Comparison of ENCODE assay signal across 20 cellular contexts in the genomic region with DNA sequence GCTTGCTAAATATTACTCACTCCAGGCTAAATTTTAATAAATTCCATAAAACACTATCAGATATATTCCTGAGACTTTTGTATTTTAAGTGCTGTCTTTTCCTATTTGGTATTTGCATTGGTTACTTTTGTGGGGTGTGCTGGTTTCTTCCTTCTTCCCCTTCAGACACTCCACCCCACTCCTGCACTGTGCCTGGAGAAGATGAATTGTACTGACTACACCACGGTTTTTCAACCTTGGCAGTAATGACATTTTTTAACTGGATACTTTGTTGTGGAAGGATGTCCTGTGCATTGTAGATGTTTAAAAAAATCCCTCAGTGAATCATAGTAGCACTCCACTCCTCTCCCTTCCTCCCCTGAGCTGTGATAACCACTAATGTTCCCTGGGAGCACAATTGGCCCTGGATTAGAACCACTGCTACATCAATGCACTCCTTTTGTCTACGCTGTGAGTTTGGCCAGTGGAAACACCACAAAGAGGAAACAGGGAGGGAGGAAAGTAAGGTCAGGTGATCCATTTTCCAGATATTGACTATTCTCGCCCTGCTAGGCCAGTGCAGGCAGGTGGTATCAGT. TPM values are rescaled to one million over a fixed set of nuclear protein-coding genes. Genes with fewer than 3 reads are reported as not detected.
A peak's percentile ranks its signal among the peaks of the same experiment; 100 is the strongest.
DNase-seq lines count a peak whose midpoint lies in the region; ATAC-seq and TF ChIP-seq lines count a peak whose summit lies in the region.
"Had no signal": no experiment of that assay in that cellular context is flagged by ENCODE, and none has a peak within 500 bp of the region (broad histone marks: within the 10 kb centered on the region; RNA-seq: fewer than 3 reads in every experiment).

No MANE protein-coding gene starts in this region.

- DNase-seq in NCI-H526 (lab: John Stamatoyannopoulos, UW) (peak; percentile 66 to 73), NCI-H526 treated with DMSO at 0.1 percent for 48 hours (lab: John Stamatoyannopoulos, UW) (no peak), astrocyte of the cerebellum (ENCODE audit: low read depth) (peak; percentile 37), glomerular endothelial cell (ENCODE audit: extremely low read depth, low read depth, low spot score) (peak; percentile 58), posterior cingulate gyrus (no peak), NCI-H748 treated with DMSO at 0.1 percent for 48 hours (lab: John Stamatoyannopoulos, UW) (no peak)
- no peak for DNase-seq in activated CD4-positive, CD25-positive, alpha-beta regulatory T cell (lab: John Stamatoyannopoulos, UW)
- DNase-seq: 8988T; activated B cell treated with CpG ODN at 0.5 μM for 24 hours; activated effector memory CD4-positive, alpha-beta T cell treated with Interleukin-2 at 50 U/mL for 16 hours; DMS79; kidney glomerular epithelial cell; NCI-H2029 treated with DMSO at 0.1 percent for 48 hours; NCI-H774; occipital lobe; SW 1271; tibial artery had no signal

- no peak for ATAC-seq in activated CD4-positive, CD25-positive, alpha-beta regulatory T cell treated with anti-CD3 and anti-CD28 coated beads, Interleukin-2, amount 50 U/mL, for 24 hours

- intact Hi-C loops in posterior cingulate gyrus (cut with DNase I) = no loop called here

- TF ChIP-seq CTCF in astrocyte of the cerebellum (IDR thresholded peaks at IDR 0.05; ENCODE audit: low read depth, low read length, missing control alignments) = no peak

- in situ Hi-C loops in astrocyte of the cerebellum (cut with HindIII; ENCODE audit: low sequenced_read_pairs) = no loop called here

- no peak overlapping the region for H3K4me3 ChIP-seq in astrocyte of the cerebellum (ENCODE audit: low read depth, low read length)
- H3K4me3 ChIP-seq: ascending aorta, esophagus muscularis mucosa, tibial artery had no signal

RNA-seq across cellular contexts. Expression of a gene that starts 36.3 kb away (rescaled TPM):
- 52.2 and 79.8 TPM in 2 replicates for total RNA-seq in glomerular endothelial cell
- total RNA-seq: ascending aorta had no signal

Comparison
In these comparisons a context has a peak if more than half of its experiments do, and no peak if none do; other contexts are left out.
1. DNase-seq: peak in NCI-H526 (2 of 2), astrocyte of the cerebellum (single experiment) and glomerular endothelial cell (single experiment); none in NCI-H526 treated with DMSO at 0.1 percent for 48 hours (single experiment), posterior cingulate gyrus (0 of 10), activated CD4-positive, CD25-positive, alpha-beta regulatory T cell (0 of 4) and NCI-H748 treated with DMSO at 0.1 percent for 48 hours (single experiment).